ENCODE assay signal across 9 cellular contexts in the genomic region with DNA sequence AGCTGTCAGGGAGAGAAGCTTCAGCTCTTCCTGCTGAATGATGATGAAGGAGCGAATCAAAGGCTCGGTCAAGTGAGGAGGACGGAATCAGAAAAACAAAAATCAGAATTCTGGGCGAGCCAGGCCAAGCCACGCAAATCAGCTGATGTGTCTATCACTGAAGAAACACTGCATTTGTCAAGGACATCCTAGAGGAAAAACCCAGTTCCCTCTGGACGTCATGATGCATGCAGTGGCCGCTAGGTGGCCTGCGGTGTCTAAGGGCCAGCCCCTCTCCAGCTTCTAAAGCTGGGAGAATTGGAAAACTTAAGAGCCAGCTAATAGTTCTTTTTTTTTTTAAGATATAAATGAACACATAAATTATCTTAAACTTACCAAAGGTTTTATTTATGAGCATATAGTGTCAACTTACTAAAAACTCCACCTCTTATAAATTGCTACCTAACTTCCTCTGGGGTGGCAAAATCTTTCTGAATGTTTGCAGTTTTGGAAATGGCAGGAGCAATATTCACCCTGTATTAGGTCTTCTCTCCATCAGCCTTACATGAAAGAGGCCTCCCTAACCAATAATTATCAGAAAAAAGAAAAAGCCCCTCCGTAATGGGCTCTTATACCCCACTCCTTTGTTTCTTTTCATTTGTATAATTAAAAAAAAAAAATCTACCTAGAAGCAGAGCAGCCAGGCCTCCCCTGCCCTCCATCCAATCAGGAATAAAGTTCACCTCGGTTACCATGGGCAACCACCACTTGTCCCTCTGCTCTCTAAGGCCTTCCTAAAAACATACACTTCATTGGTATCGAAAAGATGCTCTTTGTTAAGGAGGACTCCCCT.
DNase-seq lines count a peak whose midpoint lies in the region; ATAC-seq and TF ChIP-seq lines count a peak whose summit lies in the region.
"Had no signal": no experiment of that assay in that cellular context is flagged by ENCODE, and none has a peak within 500 bp of the region (broad histone marks: within the 10 kb centered on the region; RNA-seq: fewer than 3 reads in every experiment).

No MANE protein-coding gene starts in this region.

- H3K4me1 ChIP-seq in GM23338 (ENCODE audit: insufficient read depth) (no peaks in the 10 kb centered on the region), liver (ENCODE audit: control insufficient read depth in 4 of 4, insufficient read depth in 4 of 4, low read length in 3 of 4) (no peaks in the 10 kb centered on the region)

- peak; percentile 63 for DNase-seq in COLO829 (ENCODE audit: low spot score)
- peak; percentile 87 for DNase-seq in GM23338 (ENCODE audit: low spot score)
- DNase-seq in NCI-H446 treated with DMSO at 0.1 percent for 48 hours (lab: John Stamatoyannopoulos, UW) = peak; percentile 3
- peak; percentile 64 for DNase-seq in coronary artery (ENCODE audit: low spot score)
- DNase-seq in stimulated activated CD4-positive, alpha-beta T cell treated with anti-CD3 and anti-CD28 coated beads, Interleukin-4, amount 100 ng/mL, for 1 hour = no peak

- no peak overlapping the region for H3K4me3 Mint-ChIP-seq in GM23338

- H3K27ac ChIP-seq in GM23338 (ENCODE audit: low read depth) (no peak overlapping the region), coronary artery (no peak overlapping the region), liver (ENCODE audit: low read depth in 1 of 2, low read length in 2 of 2) (no peak overlapping the region)
- H3K27ac ChIP-seq: neutrophil had no signal

- peak; percentile 99 for ATAC-seq in GM23338
- ATAC-seq in GM21423 (IDR thresholded peaks at IDR 0.05; ENCODE audit: unreplicated experiment) = no peak
- ATAC-seq in GM18520 (IDR thresholded peaks at IDR 0.05; ENCODE audit: unreplicated experiment) = no peak

- no peak overlapping the region for H3K4me3 ChIP-seq in GM23338
- H3K4me3 ChIP-seq in coronary artery = no peak overlapping the region
- no peak overlapping the region for H3K4me3 ChIP-seq in liver (ENCODE audit: low read depth in 1 of 3, low read length in 3 of 3)

- no peak overlapping the region for H3K27ac Mint-ChIP-seq in GM23338

- peak; percentile 78 to 79 for TF ChIP-seq RAD21 in liver (IDR thresholded peaks at IDR 0.05)

- no peak overlapping the region for H3K4me2 ChIP-seq in GM23338

- H3K27me3 ChIP-seq in GM23338 (ENCODE audit: insufficient read depth) = no peaks in the 10 kb centered on the region
- H3K27me3 ChIP-seq in liver (ENCODE audit: control insufficient read depth in 4 of 4, insufficient read depth in 4 of 4, low read length in 3 of 4) = no peaks in the 10 kb centered on the region
- H3K27me3 ChIP-seq: neutrophil had no signal

- no peaks in the 10 kb centered on the region for H3K9me2 ChIP-seq in GM23338 (ENCODE audit: insufficient read depth)

- peaks cover 0 to 2% (median 0%) of the 10 kb centered on the region in 4 donors for H3K9me3 ChIP-seq in liver (ENCODE audit: control insufficient read depth in 4 of 4, low read length in 3 of 4)
- H3K9me3 ChIP-seq: neutrophil had no signal

- H3K9ac ChIP-seq in liver (ENCODE audit: low read depth in 1 of 2, low read length in 2 of 2) = no peak overlapping the region

- peaks cover 10% of the 10 kb centered on the region for H3K36me3 Mint-ChIP-seq in GM23338 (ENCODE audit: low read depth)

- H3K79me2 ChIP-seq in GM23338 (replicated peaks; ENCODE audit: insufficient read depth) = no peaks in the 10 kb centered on the region

- H3F3A ChIP-seq in GM23338 (replicated peaks; ENCODE audit: low read depth) = no peaks in the 10 kb centered on the region

- peaks cover 17% of the 10 kb centered on the region for H3K9me3 Mint-ChIP-seq in GM23338

- peak; percentile 88 to 96 for TF ChIP-seq CTCF in GM23338 (conservative IDR thresholded peaks at IDR 0.05; ENCODE audit: low read depth in 2 of 2)
- TF ChIP-seq CTCF in coronary artery (IDR thresholded peaks at IDR 0.05) = peak; percentile 34
- peak; percentile 79 for TF ChIP-seq CTCF in liver (IDR thresholded peaks at IDR 0.05; ENCODE audit: low read depth, low read length, missing input control)

- H4K20me1 ChIP-seq in GM23338 (replicated peaks; ENCODE audit: insufficient read depth) = no peaks in the 10 kb centered on the region

- peaks cover 5% of the 10 kb centered on the region for H3K27me3 Mint-ChIP-seq in GM23338 (ENCODE audit: insufficient read depth, low read depth, poor library complexity)

- H2AFZ ChIP-seq in GM23338 = no peak overlapping the region

- 39% methylated on average over 11 of the region's 11 CpGs for WGBS in liver

- H3K36me3 ChIP-seq in GM23338 (ENCODE audit: insufficient read depth) = no peaks in the 10 kb centered on the region
- no peaks in the 10 kb centered on the region for H3K36me3 ChIP-seq in liver (ENCODE audit: control insufficient read depth in 4 of 4, insufficient read depth in 3 of 4, low read depth in 1 of 4, low read length in 3 of 4)
- H3K36me3 ChIP-seq: neutrophil had no signal

- peaks cover 5% of the 10 kb centered on the region; the same call in 2 of the 3 replicates for H3K4me1 Mint-ChIP-seq in GM23338

TF ChIP-seq in GM23338, 12 proteins besides CTCF, POLR2A, EP300 and RAD21:
- TF ChIP-seq POLR2AphosphoS5 (IDR thresholded peaks at IDR 0.05; ENCODE audit: low read depth) = no peak

TF ChIP-seq in liver, 16 proteins besides CTCF, POLR2A, EP300 and RAD21:
- no peak for TF ChIP-seq RXRA (IDR thresholded peaks at IDR 0.05)
- no peak for TF ChIP-seq HNF4G (IDR thresholded peaks at IDR 0.05)
- TF ChIP-seq FOXA2 (IDR thresholded peaks at IDR 0.05) = no peak
- TF ChIP-seq, protein P1, sequence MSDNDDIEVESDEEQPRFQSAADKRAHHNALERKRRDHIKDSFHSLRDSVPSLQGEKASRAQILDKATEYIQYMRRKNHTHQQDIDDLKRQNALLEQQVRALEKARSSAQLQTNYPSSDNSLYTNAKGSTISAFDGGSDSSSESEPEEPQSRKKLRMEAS (IDR thresholded peaks at IDR 0.05) = no peak
- no peak for TF ChIP-seq HNF4A (conservative IDR thresholded peaks at IDR 0.05)
- TF ChIP-seq TAF1 (conservative IDR thresholded peaks at IDR 0.05) = no peak
- TF ChIP-seq GABPA (IDR thresholded peaks at IDR 0.05 in 1 of 2, conservative IDR thresholded peaks at IDR 0.05 in 1 of 2) = no peak
- TF ChIP-seq NR2F2 (IDR thresholded peaks at IDR 0.05) = no peak
- no peak for TF ChIP-seq JUND (IDR thresholded peaks at IDR 0.05)
- TF ChIP-seq, protein P2, sequence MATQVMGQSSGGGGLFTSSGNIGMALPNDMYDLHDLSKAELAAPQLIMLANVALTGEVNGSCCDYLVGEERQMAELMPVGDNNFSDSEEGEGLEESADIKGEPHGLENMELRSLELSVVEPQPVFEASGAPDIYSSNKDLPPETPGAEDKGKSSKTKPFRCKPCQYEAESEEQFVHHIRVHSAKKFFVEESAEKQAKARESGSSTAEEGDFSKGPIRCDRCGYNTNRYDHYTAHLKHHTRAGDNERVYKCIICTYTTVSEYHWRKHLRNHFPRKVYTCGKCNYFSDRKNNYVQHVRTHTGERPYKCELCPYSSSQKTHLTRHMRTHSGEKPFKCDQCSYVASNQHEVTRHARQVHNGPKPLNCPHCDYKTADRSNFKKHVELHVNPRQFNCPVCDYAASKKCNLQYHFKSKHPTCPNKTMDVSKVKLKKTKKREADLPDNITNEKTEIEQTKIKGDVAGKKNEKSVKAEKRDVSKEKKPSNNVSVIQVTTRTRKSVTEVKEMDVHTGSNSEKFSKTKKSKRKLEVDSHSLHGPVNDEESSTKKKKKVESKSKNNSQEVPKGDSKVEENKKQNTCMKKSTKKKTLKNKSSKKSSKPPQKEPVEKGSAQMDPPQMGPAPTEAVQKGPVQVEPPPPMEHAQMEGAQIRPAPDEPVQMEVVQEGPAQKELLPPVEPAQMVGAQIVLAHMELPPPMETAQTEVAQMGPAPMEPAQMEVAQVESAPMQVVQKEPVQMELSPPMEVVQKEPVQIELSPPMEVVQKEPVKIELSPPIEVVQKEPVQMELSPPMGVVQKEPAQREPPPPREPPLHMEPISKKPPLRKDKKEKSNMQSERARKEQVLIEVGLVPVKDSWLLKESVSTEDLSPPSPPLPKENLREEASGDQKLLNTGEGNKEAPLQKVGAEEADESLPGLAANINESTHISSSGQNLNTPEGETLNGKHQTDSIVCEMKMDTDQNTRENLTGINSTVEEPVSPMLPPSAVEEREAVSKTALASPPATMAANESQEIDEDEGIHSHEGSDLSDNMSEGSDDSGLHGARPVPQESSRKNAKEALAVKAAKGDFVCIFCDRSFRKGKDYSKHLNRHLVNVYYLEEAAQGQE (IDR thresholded peaks at IDR 0.05) = no peak
- TF ChIP-seq, protein P3, sequence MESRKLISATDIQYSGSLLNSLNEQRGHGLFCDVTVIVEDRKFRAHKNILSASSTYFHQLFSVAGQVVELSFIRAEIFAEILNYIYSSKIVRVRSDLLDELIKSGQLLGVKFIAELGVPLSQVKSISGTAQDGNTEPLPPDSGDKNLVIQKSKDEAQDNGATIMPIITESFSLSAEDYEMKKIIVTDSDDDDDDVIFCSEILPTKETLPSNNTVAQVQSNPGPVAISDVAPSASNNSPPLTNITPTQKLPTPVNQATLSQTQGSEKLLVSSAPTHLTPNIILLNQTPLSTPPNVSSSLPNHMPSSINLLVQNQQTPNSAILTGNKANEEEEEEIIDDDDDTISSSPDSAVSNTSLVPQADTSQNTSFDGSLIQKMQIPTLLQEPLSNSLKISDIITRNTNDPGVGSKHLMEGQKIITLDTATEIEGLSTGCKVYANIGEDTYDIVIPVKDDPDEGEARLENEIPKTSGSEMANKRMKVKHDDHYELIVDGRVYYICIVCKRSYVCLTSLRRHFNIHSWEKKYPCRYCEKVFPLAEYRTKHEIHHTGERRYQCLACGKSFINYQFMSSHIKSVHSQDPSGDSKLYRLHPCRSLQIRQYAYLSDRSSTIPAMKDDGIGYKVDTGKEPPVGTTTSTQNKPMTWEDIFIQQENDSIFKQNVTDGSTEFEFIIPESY (IDR thresholded peaks at IDR 0.05) = no peak
- TF ChIP-seq, protein P4, sequence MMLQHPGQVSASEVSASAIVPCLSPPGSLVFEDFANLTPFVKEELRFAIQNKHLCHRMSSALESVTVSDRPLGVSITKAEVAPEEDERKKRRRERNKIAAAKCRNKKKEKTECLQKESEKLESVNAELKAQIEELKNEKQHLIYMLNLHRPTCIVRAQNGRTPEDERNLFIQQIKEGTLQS (IDR thresholded peaks at IDR 0.05) = no peak
- TF ChIP-seq YY1 (IDR thresholded peaks at IDR 0.05) = no peak

Comparison
In these comparisons a context has a peak if more than half of its experiments do, and no peak if none do; other contexts are left out.
1. CTCF ChIP-seq: peak in every context shown above with its lines; median percentile 92 in GM23338; 79 in liver; 34 in coronary artery.